In genomic region chr9:73720601-73721000, GRCh38 we compare ENCODE assay signal across 31 cellular contexts.
"Had no signal": no experiment of that assay in that cellular context is flagged by ENCODE, and none has a peak within 500 bp of the region (broad histone marks: within the 10 kb centered on the region; RNA-seq: fewer than 3 reads in every experiment).

No MANE protein-coding gene starts in this region.

- ATAC-seq: activated CD4-positive, CD25-positive, alpha-beta regulatory T cell treated with anti-CD3 and anti-CD28 coated beads, Interleukin-2, amount 50 U/mL, for 24 hours; activated CD8-positive, alpha-beta T cell treated with anti-CD3 and anti-CD28 coated beads for 36 hours; activated T-cell treated with anti-CD3 and anti-CD28 coated beads, Interleukin-2, amount 50 U/mL, for 4 hours; activated T-helper 17 cell treated with anti-CD3 and anti-CD28 coated beads, Interleukin-2, amount 50 U/mL, for 72 hours; foreskin keratinocyte; gastrocnemius medialis; heart left ventricle; T-helper 17 cell had no signal

- DNase-seq: activated B cell treated with CpG ODN at 0.5 μM for 24 hours; activated CD4-positive, alpha-beta T cell treated with anti-CD3 and anti-CD28 coated beads for 48 hours; activated CD4-positive, alpha-beta T cell treated with anti-CD3 and anti-CD28 coated beads, Interleukin-2, amount 50 U/mL, for 1 hour; activated CD4-positive, alpha-beta T cell treated with anti-CD3 and anti-CD28 coated beads, Interleukin-2, amount 50 U/mL, for 48 hours; activated CD8-positive, alpha-beta memory T cell treated with anti-CD3 and anti-CD28 coated beads for 24 hours; activated CD8-positive, alpha-beta T cell treated with anti-CD3 and anti-CD28 coated beads for 36 hours; activated effector memory CD4-positive, alpha-beta T cell treated with Interleukin-2 at 50 U/mL for 16 hours; activated gamma-delta T cell treated with Interleukin-2 at 50 U/mL for 16 hours; activated naive CD4-positive, alpha-beta T cell treated with anti-CD3 and anti-CD28 coated beads, Interleukin-2, amount 50 U/mL, for 16 hours; activated naive CD4-positive, alpha-beta T cell treated with Interleukin-2 at 50 U/mL for 16 hours; activated T-cell treated with anti-CD3 and anti-CD28 coated beads, Interleukin-2, amount 50 U/mL, for 4 hours; amniotic stem cell; anterior cingulate cortex; brain microvascular endothelial cell; cortex of kidney; effector CD8-positive, alpha-beta T cell; esophagus squamous epithelium; foreskin keratinocyte; gastrocnemius medialis; glutamatergic neuron; heart left ventricle; T-helper 17 cell; T1000; WERI-Rb-1 had no signal

- H3K27me3 ChIP-seq: brain microvascular endothelial cell, esophagus squamous epithelium, foreskin keratinocyte, gastrocnemius medialis, heart left ventricle had no signal

- H3K27ac ChIP-seq: brain microvascular endothelial cell, epithelial cell of prostate, esophagus squamous epithelium, foreskin keratinocyte, gastrocnemius medialis, heart left ventricle, WERI-Rb-1 had no signal

- H3K9me3 ChIP-seq: esophagus squamous epithelium, gastrocnemius medialis, heart left ventricle had no signal

- H3K4me3 ChIP-seq: esophagus squamous epithelium, gastrocnemius medialis, heart left ventricle had no signal

- H3K4me1 ChIP-seq: esophagus squamous epithelium, foreskin keratinocyte, gastrocnemius medialis, heart left ventricle had no signal

- FAIRE-seq: astrocyte, bronchial epithelial cell, endometrium, endothelial cell of umbilical vein had no signal

- H3K36me3 ChIP-seq: brain microvascular endothelial cell, esophagus squamous epithelium, gastrocnemius medialis, heart left ventricle, WERI-Rb-1 had no signal
